ENCODE assay signal across 8 cellular contexts in genomic region chr4:15479089-15479912, GRCh38. TPM values are rescaled to one million over a fixed set of nuclear protein-coding genes. Genes with fewer than 3 reads are reported as not detected.
DNase-seq lines count a peak whose midpoint lies in the region; ATAC-seq and TF ChIP-seq lines count a peak whose summit lies in the region.

No MANE protein-coding gene starts in this region.

- H3K27me3 ChIP-seq in MM.1S (replicated peaks; ENCODE audit: insufficient read depth, low read length) (no peaks in the 10 kb centered on the region), lung (ENCODE audit: control insufficient read depth, insufficient read depth) (no peaks in the 10 kb centered on the region)

- no peak overlapping the region for H2AFZ ChIP-seq in MM.1S (ENCODE audit: low read length)

- ATAC-seq in lung (ENCODE audit: insufficient read depth, low FRiP score): peak; percentile 90

- H3F3A ChIP-seq in MM.1S (ENCODE audit: insufficient read depth, low read length): no peaks in the 10 kb centered on the region

- no peaks in the 10 kb centered on the region for H4K20me1 ChIP-seq in MM.1S (ENCODE audit: insufficient read depth, low read length)

- DNase-seq in MM.1S (peak; percentile 23), SHP77 treated with DMSO at 0.1 percent for 48 hours (lab: John Stamatoyannopoulos, UW) (peak; percentile 13), epidermal melanocyte (ENCODE audit: insufficient read length, low spot score) (peak; percentile 70), lung (ENCODE audit: low spot score) (peak; percentile 55), type B pancreatic cell (ENCODE audit: extremely low spot score, unreplicated experiment) (peak; percentile 71), NK-92 (lab: John Stamatoyannopoulos, UW; ENCODE audit: unreplicated experiment) (no peak), NCI-H1436 treated with DMSO at 0.1 percent for 48 hours (lab: John Stamatoyannopoulos, UW) (no peak)

- H3K27ac ChIP-seq in MM.1S (ENCODE audit: low read length): no peak overlapping the region
- peak overlapping the region in 1 of 2 donors; percentile 43 for H3K27ac ChIP-seq in lung (ENCODE audit: low read depth in 1 of 2, low read length in 1 of 2)

- 46 to 70% methylated on average over 11 of the region's 11 CpGs for WGBS in lung, 2 donors

- peaks cover 30% of the 10 kb centered on the region for H3K36me3 Mint-ChIP-seq in type B pancreatic cell

- H3K4me2 ChIP-seq in MM.1S (ENCODE audit: low read depth, low read length): no peak overlapping the region

- H3K4me1 Mint-ChIP-seq in type B pancreatic cell (ENCODE audit: unreplicated experiment): peaks cover 6% of the 10 kb centered on the region

- no peak overlapping the region for H3K9ac ChIP-seq in MM.1S (ENCODE audit: low read length)

- no peaks in the 10 kb centered on the region for H3K4me1 ChIP-seq in MM.1S (ENCODE audit: low read length)
- H3K4me1 ChIP-seq in lung (ENCODE audit: control insufficient read depth in 2 of 2, insufficient read depth in 2 of 2, low read length in 2 of 2): peaks cover 0 to 3% of the 10 kb centered on the region in 2 donors

- peak overlapping the region; percentile 95 for H3K27ac Mint-ChIP-seq in type B pancreatic cell

- H3K4me3 ChIP-seq in MM.1S (ENCODE audit: low read length) (no peak overlapping the region), lung (peak overlapping the region; percentile 9)

- no peaks in the 10 kb centered on the region for H3K36me3 ChIP-seq in MM.1S (replicated peaks; ENCODE audit: insufficient read depth, low read length)
- H3K36me3 ChIP-seq in lung (ENCODE audit: control insufficient read depth in 2 of 2, insufficient read depth in 2 of 2, low read length in 2 of 2): peaks cover 0 to 1% of the 10 kb centered on the region in 2 donors

- H3K27me3 Mint-ChIP-seq in type B pancreatic cell: no peaks in the 10 kb centered on the region

- H3K9me3 Mint-ChIP-seq in type B pancreatic cell: peaks cover 6% of the 10 kb centered on the region

- peak; percentile 64 for TF ChIP-seq CTCF in GM12873 (IDR thresholded peaks at IDR 0.05; ENCODE audit: insufficient read depth, low read depth, low read length, missing control alignments)
- peak; percentile 50 for TF ChIP-seq CTCF in MM.1S (IDR thresholded peaks at IDR 0.05; ENCODE audit: low read length)
- peak; percentile 54 for TF ChIP-seq CTCF in lung (IDR thresholded peaks at IDR 0.05; ENCODE audit: control extremely low read depth, extremely low read depth)
- TF ChIP-seq CTCF in type B pancreatic cell (conservative IDR thresholded peaks at IDR 0.05): peak; percentile 84

- no peaks in the 10 kb centered on the region for H3K9me2 ChIP-seq in MM.1S (replicated peaks; ENCODE audit: insufficient read depth, low read length)

- H3K79me2 ChIP-seq in MM.1S (ENCODE audit: low read length): no peaks in the 10 kb centered on the region

- H3K4me3 Mint-ChIP-seq in type B pancreatic cell: peak overlapping the region; percentile 94

- H3K9me3 ChIP-seq in MM.1S (replicated peaks; ENCODE audit: insufficient read depth, low read length) (no peaks in the 10 kb centered on the region), lung (ENCODE audit: control insufficient read depth in 2 of 2, insufficient read depth in 1 of 2, low read length in 1 of 2) (no peaks in the 10 kb centered on the region)

RNA-seq across cellular contexts. Expression of gene CC2D2A, which starts 9.6 kb away (rescaled TPM):
- total RNA-seq in lung: 10 to 100 TPM; 37.0 to 63.7 TPM
- 10 to 100 TPM in 1 of 2 donors, 1 to 10 TPM in 1; 9.2 to 12.5 TPM for polyA plus RNA-seq in lung
- total RNA-seq in type B pancreatic cell (ENCODE audit: low replicate concordance): 21.6 and 27.8 TPM in 2 replicates

RNA-seq across cellular contexts. Expression of gene C1QTNF7, which starts 51.5 kb away (rescaled TPM):
- total RNA-seq in lung (10 to 100 TPM in 1 of 2 donors, 1 to 10 TPM in 1; 3.1 to 10.5 TPM), type B pancreatic cell (ENCODE audit: low replicate concordance) (0.43 and 1.8 TPM in 2 replicates)
- 1 to 10 TPM in 1 of 2 donors, under 1 TPM in 1; 0.38 to 1.6 TPM for polyA plus RNA-seq in lung

Comparison
In these comparisons a context has a peak if more than half of its experiments do, and no peak if none do; other contexts are left out.
1. DNase-seq: peak in MM.1S (single experiment), SHP77 treated with DMSO at 0.1 percent for 48 hours (single experiment), epidermal melanocyte (single experiment), lung (single experiment) and type B pancreatic cell (single experiment); none in NK-92 (single experiment) and NCI-H1436 treated with DMSO at 0.1 percent for 48 hours (single experiment).
2. Peak in every context shown above with its lines, with median percentiles within 50 percentile points of each other: CTCF ChIP-seq.